23 cellular contexts compared by ENCODE assay signal in genomic region chr4:67101612-67102011, GRCh38.
"Had no signal": no experiment of that assay in that cellular context is flagged by ENCODE, and none has a peak within 500 bp of the region (broad histone marks: within the 10 kb centered on the region; RNA-seq: fewer than 3 reads in every experiment).

No MANE protein-coding gene starts in this region.

- H3K27ac ChIP-seq: coronary artery, KMS-11, PC-9 had no signal

- H3K27me3 Mint-ChIP-seq: activated B cell treated with CpG ODN at 0.5 μM for 24 hours; activated CD4-positive, alpha-beta memory T cell treated with anti-CD3 and anti-CD28 coated beads, Interleukin-2, amount 10 ng/mL, durations not matched to agents 7 days and 5 days; activated CD4-positive, alpha-beta T cell treated with anti-CD3 and anti-CD28 coated beads, Interleukin-2, amount 10 ng/mL, durations not matched to agents 7 days and 5 days; activated naive CD8-positive, alpha-beta T cell; activated T-helper 17 cell treated with anti-CD3 and anti-CD28 coated beads, Interleukin-2, amount 50 U/mL, for 72 hours had no signal

- H3K4me3 ChIP-seq: coronary artery, PC-9 had no signal

- H3K36me3 Mint-ChIP-seq: activated naive CD8-positive, alpha-beta T cell had no signal

- ATAC-seq: activated T-helper 17 cell treated with anti-CD3 and anti-CD28 coated beads, Interleukin-2, amount 50 U/mL, for 72 hours had no signal

- H3K4me3 Mint-ChIP-seq: activated B cell treated with CpG ODN at 0.5 μM for 24 hours; activated CD4-positive, alpha-beta memory T cell treated with anti-CD3 and anti-CD28 coated beads, Interleukin-2, amount 10 ng/mL, durations not matched to agents 7 days and 5 days; activated CD4-positive, alpha-beta T cell treated with anti-CD3 and anti-CD28 coated beads, Interleukin-2, amount 10 ng/mL, durations not matched to agents 7 days and 5 days; activated naive CD4-positive, alpha-beta T cell treated with anti-CD3 and anti-CD28 coated beads for 36 hours; activated naive CD8-positive, alpha-beta T cell; activated T-helper 17 cell treated with anti-CD3 and anti-CD28 coated beads, Interleukin-2, amount 50 U/mL, for 72 hours had no signal

- H3K4me1 Mint-ChIP-seq: activated B cell treated with CpG ODN at 0.5 μM for 24 hours; activated CD4-positive, alpha-beta memory T cell treated with anti-CD3 and anti-CD28 coated beads, Interleukin-2, amount 10 ng/mL, durations not matched to agents 7 days and 5 days; activated CD4-positive, alpha-beta T cell treated with anti-CD3 and anti-CD28 coated beads, Interleukin-2, amount 10 ng/mL, durations not matched to agents 7 days and 5 days; activated T-helper 17 cell treated with anti-CD3 and anti-CD28 coated beads, Interleukin-2, amount 50 U/mL, for 72 hours had no signal

- H3K27ac Mint-ChIP-seq: activated B cell treated with CpG ODN at 0.5 μM for 24 hours; activated CD4-positive, alpha-beta memory T cell treated with anti-CD3 and anti-CD28 coated beads, Interleukin-2, amount 10 ng/mL, durations not matched to agents 7 days and 5 days; activated CD4-positive, alpha-beta T cell treated with anti-CD3 and anti-CD28 coated beads, Interleukin-2, amount 10 ng/mL, durations not matched to agents 7 days and 5 days; activated naive CD4-positive, alpha-beta T cell treated with anti-CD3 and anti-CD28 coated beads for 36 hours; activated naive CD8-positive, alpha-beta T cell; activated T-helper 17 cell treated with anti-CD3 and anti-CD28 coated beads, Interleukin-2, amount 50 U/mL, for 72 hours had no signal

- DNase-seq: activated B cell treated with CpG ODN at 0.5 μM for 24 hours; activated CD4-positive, alpha-beta memory T cell treated with anti-CD3 and anti-CD28 coated beads, Interleukin-2, amount 10 ng/mL, durations not matched to agents 7 days and 5 days; activated CD4-positive, alpha-beta T cell treated with anti-CD3 and anti-CD28 coated beads for 1 hour; activated CD4-positive, alpha-beta T cell treated with anti-CD3 and anti-CD28 coated beads, Interleukin-2, amount 10 ng/mL, durations not matched to agents 7 days and 5 days; activated gamma-delta T cell; activated naive CD4-positive, alpha-beta T cell treated with anti-CD3 and anti-CD28 coated beads for 36 hours; activated T-cell treated with anti-CD3 and anti-CD28 coated beads for 4 hours; activated T-cell treated with anti-CD3 and anti-CD28 coated beads, Interleukin-2, amount 50 U/mL, for 48 hours; anterior cingulate cortex; central memory CD4-positive, alpha-beta T cell; NCI-H1105; NCI-H1436; NCI-H1694 treated with DMSO at 0.1 percent for 48 hours; NCI-H2029 treated with DMSO at 0.1 percent for 48 hours; NCI-H526 treated with DMSO at 0.1 percent for 48 hours; PC-9; SIG-M5; T-helper 2 cell; T1000 had no signal

- H3K9me3 Mint-ChIP-seq: activated B cell treated with CpG ODN at 0.5 μM for 24 hours; activated CD4-positive, alpha-beta memory T cell treated with anti-CD3 and anti-CD28 coated beads, Interleukin-2, amount 10 ng/mL, durations not matched to agents 7 days and 5 days; activated CD4-positive, alpha-beta T cell treated with anti-CD3 and anti-CD28 coated beads, Interleukin-2, amount 10 ng/mL, durations not matched to agents 7 days and 5 days; activated naive CD4-positive, alpha-beta T cell treated with anti-CD3 and anti-CD28 coated beads for 36 hours had no signal
